In genomic region chr5:119397518-119398380, GRCh38 we compare ENCODE assay signal across 1 cellular context.
TF ChIP-seq lines count a peak whose summit lies in the region.

No MANE protein-coding gene starts in this region.

TF ChIP-seq in GM12878, 131 proteins besides CTCF, POLR2A, EP300 and RAD21 (continued from another document):
- peak; percentile 83 for TF ChIP-seq MEF2B (IDR thresholded peaks at IDR 0.05; ENCODE audit: partially characterized antibody, poor library complexity, severe bottlenecking)
- peak; percentile 99 for TF ChIP-seq ATF2 (IDR thresholded peaks at IDR 0.05; ENCODE audit: low read length)
- no peak for TF ChIP-seq MYB (IDR thresholded peaks at IDR 0.05; ENCODE audit: borderline replicate concordance, low read depth, low read length)
- peak; percentile 86; the same call in 1 of the 2 replicates for TF ChIP-seq STAT3 (IDR thresholded peaks at IDR 0.05; ENCODE audit: low read depth, low read length)
- TF ChIP-seq POLR2AphosphoS5 (IDR thresholded peaks at IDR 0.05; ENCODE audit: low read length), result peak; percentile 47
- TF ChIP-seq BHLHE40 (IDR thresholded peaks at IDR 0.05; ENCODE audit: borderline replicate concordance in 1 of 2, low read depth in 2 of 2, low read length in 1 of 2), result peak; percentile 68 to 80; a peak in 3 of 4 replicates
- TF ChIP-seq ZSCAN29 (IDR thresholded peaks at IDR 0.05), result no peak
